Comparison of ENCODE assay signal across 8 cellular contexts in genomic region chr17:75152971-75153853, GRCh38. TPM values are rescaled to one million over a fixed set of nuclear protein-coding genes. Genes with fewer than 3 reads are reported as not detected.
A peak's percentile ranks its signal among the peaks of the same experiment; 100 is the strongest.
DNase-seq lines count a peak whose midpoint lies in the region; ATAC-seq, FAIRE-seq and TF ChIP-seq lines count a peak whose summit lies in the region.

No MANE protein-coding gene starts in this region.

- H3K9me3 Mint-ChIP-seq in brain: no peaks in the 10 kb centered on the region

- no peak for FAIRE-seq in HepG2 (lab: Jason Lieb, UNC)

- H3K4me3 ChIP-seq in HepG2 (replicated peaks in 1 of 3; ENCODE audit: insufficient read depth in 1 of 3, low read depth in 2 of 3, low read length in 3 of 3) (peak overlapping the region; percentile 85 to 99 (median 95)), stomach (peak overlapping the region; percentile 82 to 96 (median 93))

- TF ChIP-seq RAD21 in HepG2 (CRISPR knock-in tag; IDR thresholded peaks at IDR 0.05): no peak

- in situ Hi-C loops in KBM-7 (cut with MboI; ENCODE audit: low pct_unique_long_range_greater_than_20kb, low sequenced_read_pairs) (no loop called here), HepG2 (cut with HindIII; ENCODE audit: extremely low pct_ligation_motif_present, low pct_unique_long_range_greater_than_20kb) (no loop called here)

- intact Hi-C loops in HepG2 (cut with micrococcal nuclease; ENCODE audit: unreplicated experiment): loop anchor here (5.0 kb wide), 1 partner anchor 49 kb away; no protein-coding TSS in a partner anchor
- intact Hi-C loops in stomach (cut with DNase I; ENCODE audit: low total_unique reads): no loop called here

- H3K36me3 Mint-ChIP-seq in brain: peaks cover 33% of the 10 kb centered on the region

- 2% methylated on average over 36 of the region's 36 CpGs for WGBS in HepG2 (ENCODE audit: low lambda C conversion rate)
- WGBS in stomach, 5 donors: 4 to 6% (median 4%) methylated on average over 36 of the region's 36 CpGs

- POLR2A ChIA-PET in HepG2 (lab: Yijun Ruan, JAX): interaction anchor here (1.5 to 2.6 kb wide), 6 partner anchors 10 to 117 kb away, joined by 3 to 23 read pairs (median 12); partner anchors contain the start of genes ARMC7, NT5C and SUMO2

- H3K79me2 ChIP-seq in HepG2 (ENCODE audit: insufficient read depth, low read length): peaks cover 57% of the 10 kb centered on the region

- peak overlapping the region; percentile 90 to 98 (median 96) for H3K4me3 Mint-ChIP-seq in brain

- H3K27ac ChIP-seq in HepG2 (ENCODE audit: extremely low read length, insufficient read depth, low read length): peak overlapping the region; percentile 76
- H3K27ac ChIP-seq in stomach: peak overlapping the region in 4 of 5 donors; percentile 83 to 95 (median 87)

- H3K27me3 Mint-ChIP-seq in brain: peaks cover 13% of the 10 kb centered on the region

- H3K27ac Mint-ChIP-seq in brain: peak overlapping the region; percentile 93 to 99 (median 98)

- no peak overlapping the region for H2AFZ ChIP-seq in HepG2 (ENCODE audit: low read length)

- DNase-seq in NCI-H187 (lab: John Stamatoyannopoulos, UW): peak; percentile 17 to 27
- DNase-seq in NCI-H187 treated with DMSO at 0.1 percent for 48 hours (lab: John Stamatoyannopoulos, UW): no peak
- peak; percentile 51 for DNase-seq in KBM-7
- peak; percentile 70 for DNase-seq in RPMI8226
- DNase-seq in HepG2 (ENCODE audit: low spot score): peak; percentile 34
- DNase-seq in stomach: no peak

- peaks cover 61% of the 10 kb centered on the region for H3K4me1 Mint-ChIP-seq in brain

- H3K4me2 ChIP-seq in HepG2 (ENCODE audit: low read depth, low read length): peak overlapping the region; percentile 96

- H3K4me1 ChIP-seq in HepG2 (ENCODE audit: insufficient read depth, low read length) (peaks cover 55% of the 10 kb centered on the region), stomach (peaks cover 8 to 55% (median 24%) of the 10 kb centered on the region in 4 donors)

- BruUV-seq in HepG2 (replicated peaks; lab: Mats Ljungman, UMichigan): no TSS peak

- TF ChIP-seq CTCF in brain (conservative IDR thresholded peaks at IDR 0.05) (no peak), HepG2 (CRISPR knock-in tag; IDR thresholded peaks at IDR 0.05) (0 out of 2 replicates have a peak, but pooled peaks have one; percentile 3), stomach (IDR thresholded peaks at IDR 0.05) (no peak)

- CTCF ChIA-PET in HepG2 (lab: Yijun Ruan, JAX; ENCODE audit: low intra/inter-chr PET ratio, low total read pairs): no interaction called here

- H3K27me3 ChIP-seq in HepG2 (ENCODE audit: control insufficient read depth in 1 of 2, insufficient read depth in 2 of 2, low read length in 2 of 2): no peaks in the 10 kb centered on the region; a peak in 1 of 5 replicates
- no peaks in the 10 kb centered on the region for H3K27me3 ChIP-seq in stomach

- TF ChIP-seq POLR2A in HepG2 (IDR thresholded peaks at IDR 0.05; ENCODE audit: insufficient read depth in 1 of 2, low read depth in 2 of 2, low read length in 2 of 2) (peak; percentile 16 to 21; a peak in 1 of 4 replicates), stomach (IDR thresholded peaks at IDR 0.05) (no peak)

- ATAC-seq in HepG2 (peak; percentile 9; the same call in 2 of the 3 replicates), GM19463 (IDR thresholded peaks at IDR 0.05; ENCODE audit: unreplicated experiment) (no peak)

- TF ChIP-seq EP300 in HepG2 (IDR thresholded peaks at IDR 0.05; ENCODE audit: low read depth in 2 of 2, low read length in 2 of 2) (no peak), HepG2 (CRISPR knock-in tag; IDR thresholded peaks at IDR 0.05; ENCODE audit: borderline replicate concordance) (no peak), stomach (IDR thresholded peaks at IDR 0.05) (no peak)

- H4K20me1 ChIP-seq in HepG2 (ENCODE audit: insufficient read depth, low read length): no peaks in the 10 kb centered on the region; the same call in 1 of the 2 replicates

- peak overlapping the region; percentile 92 for H3K9ac ChIP-seq in HepG2 (ENCODE audit: insufficient read depth, low read depth, low read length)

- H3K9me3 ChIP-seq in HepG2 (ENCODE audit: low read length): no peaks in the 10 kb centered on the region
- H3K9me3 ChIP-seq in stomach: no peaks in the 10 kb centered on the region

- H3K36me3 ChIP-seq in HepG2 (replicated peaks in 1 of 2; ENCODE audit: control insufficient read depth in 1 of 2, insufficient read depth in 2 of 2, low read length in 2 of 2) (peaks cover 3 to 7% of the 10 kb centered on the region in 2 experiments; a peak in 4 of 5 replicates), stomach (peaks cover 0 to 4% (median 2%) of the 10 kb centered on the region in 4 donors)

RNA-seq across cellular contexts. Expression of gene JPT1, which starts 1.1 kb away (rescaled TPM):
- polyA plus RNA-seq in brain (ENCODE audit: insufficient read depth, low read depth, low replicate concordance): 609 TPM
- total RNA-seq in HepG2 (2016; rRNA removed; fragmentation: Illumina TruSeq; extraction: Trizol): 237 and 256 TPM in 2 replicates
- 86.3 and 92.6 TPM in 2 replicates for total RNA-seq in HepG2 (2016; cell fraction: cytosol; rRNA removed; fragmentation: Illumina TruSeq; extraction: Trizol; ENCODE audit: low read depth)
- 209 and 270 TPM in 2 replicates for total RNA-seq in HepG2 (2016; cell fraction: insoluble cytoplasmic fraction; rRNA removed; fragmentation: Illumina TruSeq; extraction: Trizol)
- 67.0 and 88.4 TPM in 2 replicates for total RNA-seq in HepG2 (2016; cell fraction: membrane; rRNA removed; fragmentation: Illumina TruSeq; extraction: Trizol)
- 98.2 and 106 TPM in 2 replicates for total RNA-seq in HepG2 (2016; cell fraction: nucleus; rRNA removed; fragmentation: Illumina TruSeq; extraction: Trizol)
- polyA plus RNA-seq in HepG2 (2011; rRNA removed): 32.1 and 43.3 TPM in 2 replicates
- 92.3 and 100 TPM in 2 replicates for polyA plus RNA-seq in HepG2 (2011; cell fraction: cytosol; rRNA removed)
- polyA plus RNA-seq in HepG2 (2011; cell fraction: nucleus; rRNA removed): 38.5 and 41.1 TPM in 2 replicates
- 103 and 127 TPM in 2 replicates for polyA plus RNA-seq in HepG2 (2012)
- polyA plus RNA-seq in HepG2 (2016; cell fraction: cytosol; fragmentation: Illumina TruSeq; extraction: Trizol; ENCODE audit: low read depth): 83.0 and 101 TPM in 2 replicates
- polyA plus RNA-seq in HepG2 (2016; cell fraction: insoluble cytoplasmic fraction; fragmentation: Illumina TruSeq; extraction: Trizol; ENCODE audit: low read depth): 221 and 271 TPM in 2 replicates
- 58.3 and 84.5 TPM in 2 replicates for polyA plus RNA-seq in HepG2 (2016; cell fraction: membrane; fragmentation: Illumina TruSeq; extraction: Trizol; ENCODE audit: low read depth)
- 169 and 181 TPM in 2 replicates for polyA plus RNA-seq in HepG2 (2016; cell fraction: nucleus; fragmentation: Illumina TruSeq; extraction: Trizol; ENCODE audit: insufficient read depth, low read depth)
- polyA minus RNA-seq in HepG2 (2011; rRNA and poly(A)+ RNA removed; ENCODE audit: low replicate concordance): 28.4 and 46.4 TPM in 2 replicates
- 50.6 and 65.7 TPM in 2 replicates for polyA minus RNA-seq in HepG2 (2011; cell fraction: cytosol; rRNA and poly(A)+ RNA removed)
- 30.4 and 32.2 TPM in 2 replicates for polyA minus RNA-seq in HepG2 (2011; cell fraction: nucleus; rRNA and poly(A)+ RNA removed)
- 100 to 1,000 TPM in 1 of 5 donors, 10 to 100 TPM in 3, 1 to 10 TPM in 1; 8.0 to 217 (median 61.9) TPM for total RNA-seq in stomach
- 100 to 1,000 TPM; 133 to 405 (median 227) TPM for polyA plus RNA-seq in stomach

RNA-seq across cellular contexts. Expression of gene NT5C, which starts 21.7 kb away (rescaled TPM):
- 38.9 TPM for polyA plus RNA-seq in brain (ENCODE audit: insufficient read depth, low read depth, low replicate concordance)
- total RNA-seq in HepG2 (2016; rRNA removed; fragmentation: Illumina TruSeq; extraction: Trizol): 31.4 and 48.6 TPM in 2 replicates
- 21.9 and 22.5 TPM in 2 replicates for total RNA-seq in HepG2 (2016; cell fraction: cytosol; rRNA removed; fragmentation: Illumina TruSeq; extraction: Trizol; ENCODE audit: low read depth)
- total RNA-seq in HepG2 (2016; cell fraction: insoluble cytoplasmic fraction; rRNA removed; fragmentation: Illumina TruSeq; extraction: Trizol): 34.5 and 55.6 TPM in 2 replicates
- total RNA-seq in HepG2 (2016; cell fraction: membrane; rRNA removed; fragmentation: Illumina TruSeq; extraction: Trizol): 26.2 and 30.0 TPM in 2 replicates
- total RNA-seq in HepG2 (2016; cell fraction: nucleus; rRNA removed; fragmentation: Illumina TruSeq; extraction: Trizol): 41.8 and 49.7 TPM in 2 replicates
- polyA plus RNA-seq in HepG2 (2011; rRNA removed): 42.8 and 42.9 TPM in 2 replicates
- 24.5 and 47.2 TPM in 2 replicates for polyA plus RNA-seq in HepG2 (2011; cell fraction: cytosol; rRNA removed)
- 143 and 153 TPM in 2 replicates for polyA plus RNA-seq in HepG2 (2011; cell fraction: nucleus; rRNA removed)
- polyA plus RNA-seq in HepG2 (2012): 22.5 and 24.0 TPM in 2 replicates
- polyA plus RNA-seq in HepG2 (2016; cell fraction: cytosol; fragmentation: Illumina TruSeq; extraction: Trizol; ENCODE audit: low read depth): 20.3 and 23.1 TPM in 2 replicates
- 30.7 and 32.5 TPM in 2 replicates for polyA plus RNA-seq in HepG2 (2016; cell fraction: insoluble cytoplasmic fraction; fragmentation: Illumina TruSeq; extraction: Trizol; ENCODE audit: low read depth)
- polyA plus RNA-seq in HepG2 (2016; cell fraction: membrane; fragmentation: Illumina TruSeq; extraction: Trizol; ENCODE audit: low read depth): 20.1 and 23.2 TPM in 2 replicates
- 95.9 and 100 TPM in 2 replicates for polyA plus RNA-seq in HepG2 (2016; cell fraction: nucleus; fragmentation: Illumina TruSeq; extraction: Trizol; ENCODE audit: insufficient read depth, low read depth)
- polyA minus RNA-seq in HepG2 (2011; rRNA and poly(A)+ RNA removed; ENCODE audit: low replicate concordance): 14.0 and 27.7 TPM in 2 replicates
- polyA minus RNA-seq in HepG2 (2011; cell fraction: cytosol; rRNA and poly(A)+ RNA removed): 5.2 and 5.9 TPM in 2 replicates
- 21.5 and 23.6 TPM in 2 replicates for polyA minus RNA-seq in HepG2 (2011; cell fraction: nucleus; rRNA and poly(A)+ RNA removed)
- total RNA-seq in stomach: 100 to 1,000 TPM in 3 of 5 donors, 10 to 100 TPM in 2; 24.1 to 472 (median 150) TPM
- 100 to 1,000 TPM in 2 of 3 donors, 10 to 100 TPM in 1; 60.5 to 120 (median 117) TPM for polyA plus RNA-seq in stomach

RNA-seq across cellular contexts. Expression of gene SUMO2, which starts 29.5 kb away (rescaled TPM):
- polyA plus RNA-seq in brain (ENCODE audit: insufficient read depth, low read depth, low replicate concordance) (703 TPM), HepG2 (2011; rRNA removed) (252 and 337 TPM in 2 replicates), stomach (100 to 1,000 TPM in 2 of 3 donors, 10 to 100 TPM in 1; 66.0 to 141 (median 130) TPM)
- total RNA-seq in HepG2 (2016; rRNA removed; fragmentation: Illumina TruSeq; extraction: Trizol) (553 and 842 TPM in 2 replicates), stomach (10 to 100 TPM; 10.7 to 88.1 (median 53.6) TPM)
- total RNA-seq in HepG2 (2016; cell fraction: cytosol; rRNA removed; fragmentation: Illumina TruSeq; extraction: Trizol; ENCODE audit: low read depth): 162 and 178 TPM in 2 replicates
- 553 and 885 TPM in 2 replicates for total RNA-seq in HepG2 (2016; cell fraction: insoluble cytoplasmic fraction; rRNA removed; fragmentation: Illumina TruSeq; extraction: Trizol)
- 469 and 483 TPM in 2 replicates for total RNA-seq in HepG2 (2016; cell fraction: membrane; rRNA removed; fragmentation: Illumina TruSeq; extraction: Trizol)
- 195 and 213 TPM in 2 replicates for total RNA-seq in HepG2 (2016; cell fraction: nucleus; rRNA removed; fragmentation: Illumina TruSeq; extraction: Trizol)
- 69.8 and 103 TPM in 2 replicates for polyA plus RNA-seq in HepG2 (2011; cell fraction: cytosol; rRNA removed)
- 25.8 and 30.1 TPM in 2 replicates for polyA plus RNA-seq in HepG2 (2011; cell fraction: nucleus; rRNA removed)
- 289 and 643 TPM in 2 replicates for polyA plus RNA-seq in HepG2 (2012)
- 377 and 391 TPM in 2 replicates for polyA plus RNA-seq in HepG2 (2016; cell fraction: cytosol; fragmentation: Illumina TruSeq; extraction: Trizol; ENCODE audit: low read depth)
- 1,249 and 1,398 TPM in 2 replicates for polyA plus RNA-seq in HepG2 (2016; cell fraction: insoluble cytoplasmic fraction; fragmentation: Illumina TruSeq; extraction: Trizol; ENCODE audit: low read depth)
- polyA plus RNA-seq in HepG2 (2016; cell fraction: membrane; fragmentation: Illumina TruSeq; extraction: Trizol; ENCODE audit: low read depth): 612 and 621 TPM in 2 replicates
- polyA plus RNA-seq in HepG2 (2016; cell fraction: nucleus; fragmentation: Illumina TruSeq; extraction: Trizol; ENCODE audit: insufficient read depth, low read depth): 448 and 485 TPM in 2 replicates
- polyA minus RNA-seq in HepG2 (2011; rRNA and poly(A)+ RNA removed; ENCODE audit: low replicate concordance): 78.7 and 95.4 TPM in 2 replicates
- polyA minus RNA-seq in HepG2 (2011; cell fraction: cytosol; rRNA and poly(A)+ RNA removed): 255 and 261 TPM in 2 replicates
- 42.5 and 63.9 TPM in 2 replicates for polyA minus RNA-seq in HepG2 (2011; cell fraction: nucleus; rRNA and poly(A)+ RNA removed)

RNA-seq across cellular contexts. Expression of gene ARMC7, which starts 43.4 kb away (rescaled TPM):
- 17.8 TPM for polyA plus RNA-seq in brain (ENCODE audit: insufficient read depth, low read depth, low replicate concordance)
- total RNA-seq in HepG2 (2016; rRNA removed; fragmentation: Illumina TruSeq; extraction: Trizol): 4.2 and 4.4 TPM in 2 replicates
- total RNA-seq in HepG2 (2016; cell fraction: cytosol; rRNA removed; fragmentation: Illumina TruSeq; extraction: Trizol; ENCODE audit: low read depth): 1.8 TPM in 2 replicates
- 4.1 and 4.5 TPM in 2 replicates for total RNA-seq in HepG2 (2016; cell fraction: insoluble cytoplasmic fraction; rRNA removed; fragmentation: Illumina TruSeq; extraction: Trizol)
- total RNA-seq in HepG2 (2016; cell fraction: membrane; rRNA removed; fragmentation: Illumina TruSeq; extraction: Trizol): 3.8 and 4.0 TPM in 2 replicates
- 3.8 and 3.9 TPM in 2 replicates for total RNA-seq in HepG2 (2016; cell fraction: nucleus; rRNA removed; fragmentation: Illumina TruSeq; extraction: Trizol)
- 3.9 and 5.1 TPM in 2 replicates for polyA plus RNA-seq in HepG2 (2011; rRNA removed)
- 4.8 TPM in 2 replicates for polyA plus RNA-seq in HepG2 (2011; cell fraction: cytosol; rRNA removed)
- 6.2 and 6.9 TPM in 2 replicates for polyA plus RNA-seq in HepG2 (2011; cell fraction: nucleus; rRNA removed)
- polyA plus RNA-seq in HepG2 (2012): 6.6 and 10.2 TPM in 2 replicates
- 2.1 and 2.2 TPM in 2 replicates for polyA plus RNA-seq in HepG2 (2016; cell fraction: cytosol; fragmentation: Illumina TruSeq; extraction: Trizol; ENCODE audit: low read depth)
- polyA plus RNA-seq in HepG2 (2016; cell fraction: insoluble cytoplasmic fraction; fragmentation: Illumina TruSeq; extraction: Trizol; ENCODE audit: low read depth): 8.6 and 11.0 TPM in 2 replicates
- polyA plus RNA-seq in HepG2 (2016; cell fraction: membrane; fragmentation: Illumina TruSeq; extraction: Trizol; ENCODE audit: low read depth): 4.0 and 4.8 TPM in 2 replicates
- polyA plus RNA-seq in HepG2 (2016; cell fraction: nucleus; fragmentation: Illumina TruSeq; extraction: Trizol; ENCODE audit: insufficient read depth, low read depth): 7.7 and 8.7 TPM in 2 replicates
- 9.1 and 17.2 TPM in 2 replicates for polyA minus RNA-seq in HepG2 (2011; rRNA and poly(A)+ RNA removed; ENCODE audit: low replicate concordance)
- polyA minus RNA-seq in HepG2 (2011; cell fraction: cytosol; rRNA and poly(A)+ RNA removed): 4.5 and 4.6 TPM in 2 replicates
- polyA minus RNA-seq in HepG2 (2011; cell fraction: nucleus; rRNA and poly(A)+ RNA removed): 7.9 and 8.1 TPM in 2 replicates
- total RNA-seq in stomach: 10 to 100 TPM in 4 of 5 donors, 1 to 10 TPM in 1; 2.2 to 26.8 (median 13.9) TPM
- 10 to 100 TPM in 2 of 3 donors, 1 to 10 TPM in 1; 9.6 to 10.8 (median 10.7) TPM for polyA plus RNA-seq in stomach

RNA-seq across cellular contexts. Expression of gene NUP85, which starts 52.3 kb away (rescaled TPM):
- polyA plus RNA-seq in brain (ENCODE audit: insufficient read depth, low read depth, low replicate concordance) (42.5 TPM), HepG2 (2011; rRNA removed) (79.4 and 89.1 TPM in 2 replicates), stomach (10 to 100 TPM; 21.5 to 52.1 (median 37.3) TPM)
- total RNA-seq in HepG2 (2016; rRNA removed; fragmentation: Illumina TruSeq; extraction: Trizol) (122 and 124 TPM in 2 replicates), stomach (100 to 1,000 TPM in 1 of 5 donors, 10 to 100 TPM in 4; 20.3 to 220 (median 29.2) TPM)
- total RNA-seq in HepG2 (2016; cell fraction: cytosol; rRNA removed; fragmentation: Illumina TruSeq; extraction: Trizol; ENCODE audit: low read depth): 32.8 and 35.7 TPM in 2 replicates
- total RNA-seq in HepG2 (2016; cell fraction: insoluble cytoplasmic fraction; rRNA removed; fragmentation: Illumina TruSeq; extraction: Trizol): 119 and 122 TPM in 2 replicates
- total RNA-seq in HepG2 (2016; cell fraction: membrane; rRNA removed; fragmentation: Illumina TruSeq; extraction: Trizol): 28.2 and 37.8 TPM in 2 replicates
- 112 and 113 TPM in 2 replicates for total RNA-seq in HepG2 (2016; cell fraction: nucleus; rRNA removed; fragmentation: Illumina TruSeq; extraction: Trizol)
- polyA plus RNA-seq in HepG2 (2011; cell fraction: cytosol; rRNA removed): 64.8 and 78.3 TPM in 2 replicates
- 303 and 416 TPM in 2 replicates for polyA plus RNA-seq in HepG2 (2011; cell fraction: nucleus; rRNA removed)
- polyA plus RNA-seq in HepG2 (2012): 34.4 and 62.5 TPM in 2 replicates
- polyA plus RNA-seq in HepG2 (2016; cell fraction: cytosol; fragmentation: Illumina TruSeq; extraction: Trizol; ENCODE audit: low read depth): 17.2 and 18.1 TPM in 2 replicates
- polyA plus RNA-seq in HepG2 (2016; cell fraction: insoluble cytoplasmic fraction; fragmentation: Illumina TruSeq; extraction: Trizol; ENCODE audit: low read depth): 81.2 and 85.9 TPM in 2 replicates
- polyA plus RNA-seq in HepG2 (2016; cell fraction: membrane; fragmentation: Illumina TruSeq; extraction: Trizol; ENCODE audit: low read depth): 16.9 and 17.7 TPM in 2 replicates
- polyA plus RNA-seq in HepG2 (2016; cell fraction: nucleus; fragmentation: Illumina TruSeq; extraction: Trizol; ENCODE audit: insufficient read depth, low read depth): 226 and 250 TPM in 2 replicates
- 91.6 and 267 TPM in 2 replicates for polyA minus RNA-seq in HepG2 (2011; rRNA and poly(A)+ RNA removed; ENCODE audit: low replicate concordance)
- polyA minus RNA-seq in HepG2 (2011; cell fraction: cytosol; rRNA and poly(A)+ RNA removed): 23.6 and 24.5 TPM in 2 replicates
- 69.2 and 70.3 TPM in 2 replicates for polyA minus RNA-seq in HepG2 (2011; cell fraction: nucleus; rRNA and poly(A)+ RNA removed)

Comparison
In these comparisons a context has a peak if more than half of its experiments do, and no peak if none do; other contexts are left out.
1. DNase-seq: peak in NCI-H187 (2 of 2), KBM-7 (single experiment), RPMI8226 (single experiment) and HepG2 (single experiment); none in NCI-H187 treated with DMSO at 0.1 percent for 48 hours (single experiment) and stomach (single experiment).
2. POLR2A ChIP-seq: peak in HepG2 (2 of 2); none in stomach (0 of 4).